Comparison of ENCODE assay signal across 15 cellular contexts in the genomic region with DNA sequence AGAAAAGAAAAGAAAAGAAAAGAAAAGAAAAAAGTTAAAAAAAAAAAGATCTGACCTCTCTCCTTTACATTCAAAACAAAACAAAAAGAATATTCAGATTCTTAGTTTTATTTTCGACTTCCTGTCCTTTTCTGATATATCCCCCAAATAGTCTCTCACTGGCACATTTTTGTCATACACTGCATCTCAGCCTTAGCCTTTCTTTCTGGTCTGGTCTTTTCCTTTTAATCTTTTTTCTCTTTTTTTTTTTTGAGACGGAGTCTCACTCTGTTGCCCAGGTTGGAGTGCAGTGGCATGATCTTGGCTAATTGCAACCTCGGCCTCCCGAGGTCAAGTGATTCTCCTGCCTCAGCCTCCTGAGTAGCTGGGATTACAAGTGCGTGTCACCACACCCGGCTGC. TPM values are rescaled to one million over a fixed set of nuclear protein-coding genes. Genes with fewer than 3 reads are reported as not detected.
A peak's percentile ranks its signal among the peaks of the same experiment; 100 is the strongest.
DNase-seq lines count a peak whose midpoint lies in the region; ATAC-seq and TF ChIP-seq lines count a peak whose summit lies in the region.
"Had no signal": no experiment of that assay in that cellular context is flagged by ENCODE, and none has a peak within 500 bp of the region (broad histone marks: within the 10 kb centered on the region; RNA-seq: fewer than 3 reads in every experiment).

No MANE protein-coding gene starts in this region.

- no peak overlapping the region for H3K4me3 ChIP-seq in left ventricle myocardium inferior
- H3K4me3 ChIP-seq: gastroesophageal sphincter, right lobe of liver, tibial artery had no signal

- H3K27me3 Mint-ChIP-seq in immature natural killer cell (ENCODE audit: low read depth in 3 of 3) = peaks cover 2 to 16% (median 5%) of the 10 kb centered on the region in 3 donors

- H3K9me3 ChIP-seq in left ventricle myocardium inferior (replicated peaks) = no peaks in the 10 kb centered on the region
- H3K9me3 ChIP-seq: gastroesophageal sphincter, right lobe of liver, tibial artery had no signal

- intact Hi-C loops in left ventricle myocardium inferior (cut with micrococcal nuclease) (no loop called here), left cardiac atrium (cut with DNase I) (no loop called here)

- no peak for DNase-seq in left ventricle myocardium inferior
- DNase-seq in left cardiac atrium = no peak
- peak; percentile 7 for DNase-seq in NAMALWA (ENCODE audit: low spot score)
- DNase-seq in immature natural killer cell = no peak
- no peak for DNase-seq in GM19238 (ENCODE audit: insufficient read length, low spot score)
- no peak for DNase-seq in NCI-H2029 (lab: John Stamatoyannopoulos, UW)
- DNase-seq: DMS153; NCI-H1694; nucleus accumbens; right lobe of liver; stimulated activated CD4-positive, alpha-beta T cell treated with anti-CD3 and anti-CD28 coated beads, Interleukin-2, amount 100 ng/mL, for 48 hours; tibial artery had no signal

- no peaks in the 10 kb centered on the region for H3K9me3 Mint-ChIP-seq in immature natural killer cell

- H3K4me1 ChIP-seq in left ventricle myocardium inferior = peaks cover 43% of the 10 kb centered on the region

- peak overlapping the region in 4 of 6 donors; percentile 33 to 91 (median 58) for H3K27ac Mint-ChIP-seq in immature natural killer cell

- peaks cover 9% of the 10 kb centered on the region for H3K36me3 ChIP-seq in left ventricle myocardium inferior
- H3K36me3 ChIP-seq: right lobe of liver had no signal

- no peaks in the 10 kb centered on the region for H3K27me3 ChIP-seq in left ventricle myocardium inferior (ENCODE audit: low read depth)
- H3K27me3 ChIP-seq: gastroesophageal sphincter, right lobe of liver, tibial artery had no signal

- TF ChIP-seq CTCF in left ventricle myocardium inferior (IDR thresholded peaks at IDR 0.05; ENCODE audit: borderline replicate concordance) = no peak

- ATAC-seq in left cardiac atrium (no peak), GM19395 (IDR thresholded peaks at IDR 0.05; ENCODE audit: unreplicated experiment) (no peak), GM19452 (IDR thresholded peaks at IDR 0.05; ENCODE audit: unreplicated experiment) (no peak)
- ATAC-seq: gastroesophageal sphincter, right lobe of liver had no signal

- peaks cover 0 to 3% (median 0%) of the 10 kb centered on the region in 3 donors for H3K36me3 Mint-ChIP-seq in immature natural killer cell

- peak overlapping the region in 1 of 5 donors; percentile 33 for H3K4me3 Mint-ChIP-seq in immature natural killer cell

- peak overlapping the region; percentile 93 for H3K27ac ChIP-seq in left ventricle myocardium inferior (replicated peaks)

- H3K4me1 Mint-ChIP-seq in immature natural killer cell = peaks cover 39 to 42% of the 10 kb centered on the region in 2 donors

RNA-seq across cellular contexts. Expression of gene RIOK3, which starts 1.6 kb away (rescaled TPM):
- total RNA-seq in left ventricle myocardium inferior (60.4 TPM), left cardiac atrium (10 to 100 TPM; 42.4 to 49.1 TPM)
- polyA plus RNA-seq in immature natural killer cell = 10 to 100 TPM; 48.6 to 79.3 (median 72.8) TPM

RNA-seq across cellular contexts. Expression of gene RMC1, which starts 51.8 kb away (rescaled TPM):
- total RNA-seq in left ventricle myocardium inferior (14.7 TPM), left cardiac atrium (10 to 100 TPM; 12.8 to 18.6 TPM)
- 10 to 100 TPM; 33.4 to 67.1 (median 39.0) TPM for polyA plus RNA-seq in immature natural killer cell
